In genomic region chr15:79635149-79635771, GRCh38 we compare ENCODE assay signal across 19 cellular contexts.
"Had no signal": no experiment of that assay in that cellular context is flagged by ENCODE, and none has a peak within 500 bp of the region (broad histone marks: within the 10 kb centered on the region; RNA-seq: fewer than 3 reads in every experiment).

No MANE protein-coding gene starts in this region.

- H3K36me3 ChIP-seq: pancreas, SJSA1, tibial nerve had no signal

- H3K27ac ChIP-seq: epithelial cell of prostate, pancreas, SJSA1, skin epidermis, tibial nerve had no signal

- DNase-seq: activated CD4-positive, alpha-beta memory T cell treated with anti-CD3 and anti-CD28 coated beads, Interleukin-2, amount 10 ng/mL, durations not matched to agents 7 days and 5 days; activated CD4-positive, alpha-beta T cell treated with anti-CD3 and anti-CD28 coated beads for 1 hour; activated naive CD4-positive, alpha-beta T cell treated with Interleukin-2 at 50 U/mL for 16 hours; activated naive CD8-positive, alpha-beta T cell treated with anti-CD3 and anti-CD28 coated beads, Interleukin-2, amount 50 U/mL, for 24 hours; central memory CD4-positive, alpha-beta T cell; cortex of kidney; effector CD8-positive, alpha-beta T cell; hippocampal formation; kidney glomerular epithelial cell; pancreas; T-cell; T1000 had no signal

- H3K27me3 ChIP-seq: pancreas, SJSA1, tibial nerve had no signal

- H3K4me1 ChIP-seq: pancreas, tibial nerve had no signal

- H3K9me3 ChIP-seq: pancreas, SJSA1 had no signal

- FAIRE-seq: pancreas had no signal

- H3K4me3 ChIP-seq: lung, pancreas, SJSA1, skin epidermis, tibial nerve had no signal

- ATAC-seq: activated naive CD8-positive, alpha-beta T cell treated with anti-CD3 and anti-CD28 coated beads, Interleukin-2, amount 50 U/mL, for 24 hours; natural killer cell treated with Interleukin-12 subunit alpha and Interleukin-12 subunit beta and Interleukin-15 and Interleukin-18, amount 100 ng/mL, for 72 hours; pancreas; stimulated activated memory B cell treated with anti-CD40 and anti-IgM and Interleukin-4, amounts not matched to agents 10 μg/mL and 1 μg/mL and 100 μg/mL, for 72 hours; T-cell had no signal
